Comparison of ENCODE assay signal across 19 cellular contexts in the genomic region with DNA sequence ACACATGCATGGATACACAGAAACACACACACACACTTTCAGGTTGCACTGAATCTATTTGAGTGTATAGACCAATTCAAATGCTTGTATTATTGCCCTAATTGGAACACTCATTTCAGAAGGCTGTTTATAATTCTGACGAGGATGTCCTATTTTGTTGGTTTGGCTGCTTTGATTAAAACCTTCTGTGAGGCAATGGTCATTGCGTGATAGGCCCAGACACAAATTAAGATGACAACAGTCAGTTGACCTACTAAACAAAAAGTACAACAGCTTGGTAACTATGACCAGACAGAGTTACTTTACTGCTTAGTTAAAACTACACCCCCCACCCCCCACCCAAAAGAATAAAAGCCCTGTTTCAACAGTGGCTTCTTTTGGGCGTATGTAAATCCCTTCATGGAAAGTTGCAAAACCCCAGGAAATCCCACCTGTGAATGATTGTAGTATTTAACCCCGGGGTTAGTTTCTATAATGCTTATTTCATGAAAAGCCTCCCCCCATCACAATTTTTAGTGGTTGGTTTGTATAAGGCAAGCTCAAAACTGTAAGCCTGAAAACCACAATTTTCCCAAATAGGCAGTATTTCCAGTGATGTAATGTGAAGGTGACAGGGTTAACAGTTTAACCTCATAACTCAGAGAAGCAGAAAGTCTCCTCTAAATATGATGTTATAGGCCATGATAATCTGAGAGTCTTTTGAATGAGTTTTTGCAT.
DNase-seq lines count a peak whose midpoint lies in the region; ATAC-seq and TF ChIP-seq lines count a peak whose summit lies in the region.
"Had no signal": no experiment of that assay in that cellular context is flagged by ENCODE, and none has a peak within 500 bp of the region (broad histone marks: within the 10 kb centered on the region; RNA-seq: fewer than 3 reads in every experiment).

No MANE protein-coding gene starts in this region.

- BruUV-seq in mammary epithelial cell (replicated peaks; lab: Mats Ljungman, UMichigan): no TSS peak

- H3K9me3 Mint-ChIP-seq in activated naive CD4-positive, alpha-beta T cell treated with anti-CD3 and anti-CD28 coated beads, Interleukin-2, amount 50 U/mL, for 72 hours: peaks cover 14 to 15% of the 10 kb centered on the region in 2 donors

- no peak overlapping the region for H3K4me2 ChIP-seq in mammary epithelial cell (ENCODE audit: insufficient read depth, low read depth, low read length)

- H3K36me3 ChIP-seq in mammary epithelial cell (ENCODE audit: insufficient read depth, low read length): no peaks in the 10 kb centered on the region
- H3K36me3 ChIP-seq: stomach had no signal

- H3K9me3 ChIP-seq in mammary epithelial cell (replicated peaks; ENCODE audit: insufficient read depth, low read length): no peaks in the 10 kb centered on the region

- intact Hi-C loops in mammary epithelial cell (cut with micrococcal nuclease): no loop called here
- intact Hi-C loops in posterior cingulate gyrus (cut with DNase I): no loop called here

- H4K20me1 ChIP-seq in mammary epithelial cell (ENCODE audit: insufficient read depth, low read length): no peaks in the 10 kb centered on the region

- H3K36me3 Mint-ChIP-seq in activated naive CD4-positive, alpha-beta T cell treated with anti-CD3 and anti-CD28 coated beads, Interleukin-2, amount 50 U/mL, for 72 hours: no peaks in the 10 kb centered on the region

- H3K27me3 ChIP-seq in mammary epithelial cell (ENCODE audit: insufficient read depth, low read length): no peaks in the 10 kb centered on the region
- H3K27me3 ChIP-seq: stomach had no signal

- TF ChIP-seq CTCF in AG09319 (IDR thresholded peaks at IDR 0.05; ENCODE audit: low read depth, low read length) (no peak), foreskin fibroblast (IDR thresholded peaks at IDR 0.05; ENCODE audit: low read depth, low read length) (no peak), mammary epithelial cell (conservative IDR thresholded peaks at IDR 0.05 in 1 of 2, IDR thresholded peaks at IDR 0.05 in 1 of 2; ENCODE audit: extremely low read depth in 1 of 2, insufficient read depth in 1 of 2, low read depth in 1 of 2, low read length in 2 of 2) (no peak)

- peak; percentile 27 for DNase-seq in AG09319 (ENCODE audit: extremely low read depth, low read depth)
- peak; percentile 7 to 63 for DNase-seq in foreskin fibroblast
- no peak for DNase-seq in mammary epithelial cell
- no peak for DNase-seq in activated naive CD4-positive, alpha-beta T cell treated with anti-CD3 and anti-CD28 coated beads, Interleukin-2, amount 50 U/mL, for 72 hours (ENCODE audit: low spot score in 2 of 2)
- DNase-seq in EL: no peak
- no peak for DNase-seq in posterior cingulate gyrus
- DNase-seq: ACHN; activated CD4-positive, alpha-beta T cell treated with anti-CD3 and anti-CD28 coated beads for 36 hours; activated CD8-positive, alpha-beta memory T cell treated with anti-CD3 and anti-CD28 coated beads, Interleukin-2, amount 50 U/mL, for 48 hours; activated naive CD4-positive, alpha-beta T cell treated with anti-CD3 and anti-CD28 coated beads for 36 hours; islet precursor cell; MM.1S; NCI-H2029 treated with DMSO at 0.1 percent for 48 hours; NCI-H510A treated with DMSO at 0.1 percent for 48 hours; nephron progenitor cell; SIG-M5; stomach had no signal

- 28% methylated on average over 4 of the region's 4 CpGs for WGBS in mammary epithelial cell (ENCODE audit: low coverage, missing lambda C conversion rate)

- H3K27ac Mint-ChIP-seq in activated naive CD4-positive, alpha-beta T cell treated with anti-CD3 and anti-CD28 coated beads, Interleukin-2, amount 50 U/mL, for 72 hours: no peak overlapping the region
- H3K27ac Mint-ChIP-seq: activated CD4-positive, alpha-beta T cell treated with anti-CD3 and anti-CD28 coated beads for 36 hours; activated naive CD4-positive, alpha-beta T cell treated with anti-CD3 and anti-CD28 coated beads for 36 hours had no signal

- no peak overlapping the region for H3K4me3 ChIP-seq in foreskin fibroblast (ENCODE audit: low read depth in 1 of 2, low read length in 2 of 2)
- no peak overlapping the region for H3K4me3 ChIP-seq in mammary epithelial cell (replicated peaks in 1 of 3; ENCODE audit: insufficient read depth in 1 of 3, low read depth in 2 of 3, low read length in 3 of 3)
- H3K4me3 ChIP-seq: stomach had no signal

- no peak overlapping the region for H3K27ac ChIP-seq in mammary epithelial cell (ENCODE audit: insufficient read depth, low read depth, low read length)
- H3K27ac ChIP-seq: stomach had no signal

- H2AFZ ChIP-seq in mammary epithelial cell (ENCODE audit: low read depth, low read length): no peak overlapping the region

- in situ Hi-C loops in mammary epithelial cell (cut with MboI; ENCODE audit: low sequenced_read_pairs in 2 of 2): no loop called here

- no peaks in the 10 kb centered on the region for H3K79me2 ChIP-seq in mammary epithelial cell (ENCODE audit: insufficient read depth, low read length)

- H3K4me1 ChIP-seq in mammary epithelial cell (ENCODE audit: insufficient read depth, low read length): no peaks in the 10 kb centered on the region
- H3K4me1 ChIP-seq: stomach had no signal

- CTCF ChIA-PET in mammary epithelial cell (lab: Charles Lee; ENCODE audit: low non-redundant PET): no interaction called here

- ATAC-seq in GM19025 (IDR thresholded peaks at IDR 0.05; ENCODE audit: low read depth, unreplicated experiment): peak; percentile 52
- peak; percentile 55 for ATAC-seq in HG03135 (IDR thresholded peaks at IDR 0.05; ENCODE audit: unreplicated experiment)
- ATAC-seq in activated naive CD4-positive, alpha-beta T cell treated with anti-CD3 and anti-CD28 coated beads, Interleukin-2, amount 50 U/mL, for 72 hours: no peak
- ATAC-seq: activated CD4-positive, alpha-beta T cell treated with anti-CD3 and anti-CD28 coated beads for 36 hours had no signal

- H3K9ac ChIP-seq in mammary epithelial cell (ENCODE audit: insufficient read depth, low read length): no peak overlapping the region

- dilution Hi-C loops in mammary epithelial cell (cut with HindIII; ENCODE audit: low sequenced_read_pairs): no loop called here

Comparison
In these comparisons a context has a peak if more than half of its experiments do, and no peak if none do; other contexts are left out.
1. DNase-seq: peak in AG09319 (single experiment) and foreskin fibroblast (2 of 2); none in mammary epithelial cell (single experiment), activated naive CD4-positive, alpha-beta T cell treated with anti-CD3 and anti-CD28 coated beads, Interleukin-2, amount 50 U/mL, for 72 hours (0 of 2), EL (single experiment) and posterior cingulate gyrus (0 of 10).
2. ATAC-seq: peak in GM19025 (single experiment) and HG03135 (single experiment); none in activated naive CD4-positive, alpha-beta T cell treated with anti-CD3 and anti-CD28 coated beads, Interleukin-2, amount 50 U/mL, for 72 hours (0 of 2).